ENCODE assay signal across 23 cellular contexts in genomic region chr10:73922864-73923133, GRCh38. TPM values are rescaled to one million over a fixed set of nuclear protein-coding genes. Genes with fewer than 3 reads are reported as not detected.
DNase-seq lines count a peak whose midpoint lies in the region; FAIRE-seq and TF ChIP-seq lines count a peak whose summit lies in the region.
"Had no signal": no experiment of that assay in that cellular context is flagged by ENCODE, and none has a peak within 500 bp of the region (broad histone marks: within the 10 kb centered on the region; RNA-seq: fewer than 3 reads in every experiment).

No MANE protein-coding gene starts in this region.

- TF ChIP-seq CTCF in astrocyte (IDR thresholded peaks at IDR 0.05; ENCODE audit: insufficient read depth, low read depth, low read length) = no peak
- no peak for TF ChIP-seq CTCF in neural crest cell (conservative IDR thresholded peaks at IDR 0.05)
- TF ChIP-seq CTCF in foreskin fibroblast (IDR thresholded peaks at IDR 0.05; ENCODE audit: low read depth, low read length) = no peak

- no peak for FAIRE-seq in astrocyte (lab: Jason Lieb, UNC)

- no peak overlapping the region for H3K4me2 ChIP-seq in astrocyte (ENCODE audit: low read length)

- H3K36me3 Mint-ChIP-seq in T-helper 2 cell treated with Interferon-gamma antibody and Interleukin-4, amounts not matched to agents 5 μg/mL and 100 μg/mL, for 36 hours (ENCODE audit: low read depth) = peaks cover 6% of the 10 kb centered on the region
- H3K36me3 Mint-ChIP-seq in activated naive CD8-positive, alpha-beta T cell = peaks cover 2% of the 10 kb centered on the region
- no peaks in the 10 kb centered on the region for H3K36me3 Mint-ChIP-seq in activated naive CD8-positive, alpha-beta T cell treated with anti-CD3 and anti-CD28 coated beads for 36 hours
- H3K36me3 Mint-ChIP-seq in astrocyte (ENCODE audit: low read depth, unreplicated experiment) = no peaks in the 10 kb centered on the region
- H3K36me3 Mint-ChIP-seq in neural crest cell (ENCODE audit: low read depth) = no peaks in the 10 kb centered on the region

- no peaks in the 10 kb centered on the region for H3K27me3 ChIP-seq in astrocyte (ENCODE audit: insufficient read depth, low read length)
- H3K27me3 ChIP-seq: Peyer's patch had no signal

- H3K4me3 Mint-ChIP-seq in T-helper 2 cell treated with Interferon-gamma antibody and Interleukin-4, amounts not matched to agents 5 μg/mL and 100 μg/mL, for 36 hours = peak overlapping the region; percentile 12
- peak overlapping the region; percentile 0 for H3K4me3 Mint-ChIP-seq in activated naive CD8-positive, alpha-beta T cell
- no peak overlapping the region for H3K4me3 Mint-ChIP-seq in activated naive CD8-positive, alpha-beta T cell treated with anti-CD3 and anti-CD28 coated beads for 36 hours
- H3K4me3 Mint-ChIP-seq in astrocyte (ENCODE audit: unreplicated experiment) = no peak overlapping the region
- H3K4me3 Mint-ChIP-seq in neural crest cell = no peak overlapping the region
- H3K4me3 Mint-ChIP-seq: GM23338 had no signal

- no peak overlapping the region for H3K4me3 ChIP-seq in astrocyte (ENCODE audit: insufficient read depth, low read depth, low read length)
- no peak overlapping the region for H3K4me3 ChIP-seq in foreskin fibroblast (ENCODE audit: low read depth in 1 of 2, low read length in 2 of 2)
- H3K4me3 ChIP-seq: GM23338, Peyer's patch had no signal

- no peaks in the 10 kb centered on the region for H3K36me3 ChIP-seq in astrocyte (ENCODE audit: insufficient read depth, low read length)
- H3K36me3 ChIP-seq: Peyer's patch had no signal

- peaks cover 32% of the 10 kb centered on the region for H3K4me1 Mint-ChIP-seq in T-helper 2 cell treated with Interferon-gamma antibody and Interleukin-4, amounts not matched to agents 5 μg/mL and 100 μg/mL, for 36 hours (ENCODE audit: low read depth)
- peaks cover 34% of the 10 kb centered on the region for H3K4me1 Mint-ChIP-seq in activated naive CD8-positive, alpha-beta T cell (ENCODE audit: low read depth)
- peaks cover 18% of the 10 kb centered on the region for H3K4me1 Mint-ChIP-seq in activated naive CD8-positive, alpha-beta T cell treated with anti-CD3 and anti-CD28 coated beads for 36 hours
- H3K4me1 Mint-ChIP-seq in astrocyte (ENCODE audit: low read depth, unreplicated experiment) (peaks cover 2% of the 10 kb centered on the region), neural crest cell (peaks cover 32% of the 10 kb centered on the region)

- no peaks in the 10 kb centered on the region for H4K20me1 ChIP-seq in astrocyte (ENCODE audit: insufficient read depth, low read length)

- DNase-seq in T-helper 2 cell treated with Interferon-gamma antibody and Interleukin-4, amounts not matched to agents 5 μg/mL and 100 μg/mL, for 36 hours (ENCODE audit: low spot score) = no peak
- DNase-seq in T-helper 2 cell (no peak), astrocyte (ENCODE audit: low read depth) (no peak), neural crest cell (ENCODE audit: low read depth, low spot score) (no peak), globus pallidus (ENCODE audit: low spot score) (no peak), foreskin fibroblast (no peak)
- no peak for DNase-seq in activated naive CD8-positive, alpha-beta T cell treated with anti-CD3 and anti-CD28 coated beads for 36 hours
- DNase-seq: ACHN, C1 segment of cervical spinal cord, EL, GF-D8, HCEC 1CT, IMR-90, NCI-H1417, NCI-H1694 treated with DMSO at 0.1 percent for 48 hours, NCI-H2081 treated with DMSO at 0.1 percent for 48 hours, NCI-H2171 treated with DMSO at 0.1 percent for 48 hours, NCI-H524 treated with DMSO at 0.1 percent for 48 hours, Peyer's patch had no signal

- H3K27me3 Mint-ChIP-seq in T-helper 2 cell treated with Interferon-gamma antibody and Interleukin-4, amounts not matched to agents 5 μg/mL and 100 μg/mL, for 36 hours (ENCODE audit: low read depth) = peaks cover 40% of the 10 kb centered on the region
- peaks cover 35% of the 10 kb centered on the region for H3K27me3 Mint-ChIP-seq in activated naive CD8-positive, alpha-beta T cell
- peaks cover 77% of the 10 kb centered on the region for H3K27me3 Mint-ChIP-seq in activated naive CD8-positive, alpha-beta T cell treated with anti-CD3 and anti-CD28 coated beads for 36 hours
- peaks cover 6% of the 10 kb centered on the region for H3K27me3 Mint-ChIP-seq in astrocyte (ENCODE audit: low read depth, unreplicated experiment)
- no peaks in the 10 kb centered on the region for H3K27me3 Mint-ChIP-seq in neural crest cell (ENCODE audit: low read depth)

- peaks cover 7% of the 10 kb centered on the region for H3K9me3 Mint-ChIP-seq in T-helper 2 cell treated with Interferon-gamma antibody and Interleukin-4, amounts not matched to agents 5 μg/mL and 100 μg/mL, for 36 hours
- H3K9me3 Mint-ChIP-seq in activated naive CD8-positive, alpha-beta T cell (ENCODE audit: low read depth) = no peaks in the 10 kb centered on the region
- H3K9me3 Mint-ChIP-seq in activated naive CD8-positive, alpha-beta T cell treated with anti-CD3 and anti-CD28 coated beads for 36 hours = peaks cover 5% of the 10 kb centered on the region
- peaks cover 14% of the 10 kb centered on the region for H3K9me3 Mint-ChIP-seq in astrocyte (ENCODE audit: unreplicated experiment)
- no peaks in the 10 kb centered on the region for H3K9me3 Mint-ChIP-seq in neural crest cell
- H3K9me3 Mint-ChIP-seq: GM23338 had no signal

- no peak overlapping the region for H3K9ac ChIP-seq in astrocyte (ENCODE audit: low read length)
- H3K9ac ChIP-seq: KMS-11 had no signal

- no peak overlapping the region for H3K27ac ChIP-seq in astrocyte (ENCODE audit: low read depth, low read length)
- H3K27ac ChIP-seq: 22Rv1, KMS-11, Peyer's patch had no signal

- H3K9me3 ChIP-seq in astrocyte (ENCODE audit: insufficient read depth, low read depth, low read length) = no peaks in the 10 kb centered on the region
- H3K9me3 ChIP-seq: Peyer's patch had no signal

- no peaks in the 10 kb centered on the region for H3K79me2 ChIP-seq in astrocyte (ENCODE audit: insufficient read depth, low read length)

- no peak overlapping the region for H2AFZ ChIP-seq in astrocyte (ENCODE audit: low read depth, low read length)

- H3K4me1 ChIP-seq in astrocyte (ENCODE audit: insufficient read depth, low read length) = no peaks in the 10 kb centered on the region

- H3K27ac Mint-ChIP-seq in T-helper 2 cell treated with Interferon-gamma antibody and Interleukin-4, amounts not matched to agents 5 μg/mL and 100 μg/mL, for 36 hours = no peak overlapping the region
- no peak overlapping the region for H3K27ac Mint-ChIP-seq in activated naive CD8-positive, alpha-beta T cell
- no peak overlapping the region for H3K27ac Mint-ChIP-seq in activated naive CD8-positive, alpha-beta T cell treated with anti-CD3 and anti-CD28 coated beads for 36 hours
- H3K27ac Mint-ChIP-seq in astrocyte (ENCODE audit: unreplicated experiment) (peak overlapping the region; percentile 10), neural crest cell (ENCODE audit: unreplicated experiment) (peak overlapping the region; percentile 85)
- H3K27ac Mint-ChIP-seq: GM23338 had no signal

RNA-seq across cellular contexts. Expression of gene PLAU, which starts 11.9 kb away (rescaled TPM):
- total RNA-seq in activated naive CD8-positive, alpha-beta T cell treated with anti-CD3 and anti-CD28 coated beads for 36 hours = under 1 TPM in 1 of 2 experiments, not detected in 1; 0.12 TPM
- total RNA-seq in astrocyte (81.2 and 90.2 TPM in 2 replicates), neural crest cell (3.5 and 4.2 TPM in 2 replicates)

RNA-seq across cellular contexts. Expression of gene CAMK2G, which starts 48.4 kb away (rescaled TPM):
- total RNA-seq in activated naive CD8-positive, alpha-beta T cell treated with anti-CD3 and anti-CD28 coated beads for 36 hours = 10 to 100 TPM; 16.5 to 17.4 TPM
- total RNA-seq in astrocyte (16.6 and 19.8 TPM in 2 replicates), neural crest cell (25.5 and 25.7 TPM in 2 replicates)

Comparison
In these comparisons a context has a peak if more than half of its experiments do, and no peak if none do; other contexts are left out.
1. H3K4me3 Mint-ChIP-seq: peak in T-helper 2 cell treated with Interferon-gamma antibody and Interleukin-4, amounts not matched to agents 5 μg/mL and 100 μg/mL, for 36 hours (single experiment) and activated naive CD8-positive, alpha-beta T cell (single experiment); none in activated naive CD8-positive, alpha-beta T cell treated with anti-CD3 and anti-CD28 coated beads for 36 hours (single experiment), astrocyte (single experiment) and neural crest cell (single experiment).
2. H3K27ac Mint-ChIP-seq: peak in astrocyte (single experiment) and neural crest cell (single experiment); none in T-helper 2 cell treated with Interferon-gamma antibody and Interleukin-4, amounts not matched to agents 5 μg/mL and 100 μg/mL, for 36 hours (single experiment), activated naive CD8-positive, alpha-beta T cell (single experiment) and activated naive CD8-positive, alpha-beta T cell treated with anti-CD3 and anti-CD28 coated beads for 36 hours (single experiment).
3. RNA of gene PLAU, which starts 11.9 kb away (total RNA-seq): 81.2 to 90.2 TPM in astrocyte; 3.5 to 4.2 TPM in neural crest cell and 0.12 TPM in activated naive CD8-positive, alpha-beta T cell treated with anti-CD3 and anti-CD28 coated beads for 36 hours; every median in the first group is over 10 times any median in the second.